8 cellular contexts compared by ENCODE assay signal in genomic region chr10:77004917-77005564, GRCh38.
DNase-seq lines count a peak whose midpoint lies in the region; ATAC-seq and TF ChIP-seq lines count a peak whose summit lies in the region.

No MANE protein-coding gene starts in this region.

- TF ChIP-seq CTCF in HEK293 (tag by site-specific recombination; IDR thresholded peaks at IDR 0.05) (peak; percentile 43; the same call in 1 of the 2 replicates), dorsolateral prefrontal cortex (IDR thresholded peaks at IDR 0.05 in 54 of 56, conservative IDR thresholded peaks at IDR 0.05 in 2 of 56; ENCODE audit: low read depth in 1 of 56, partially characterized antibody in 56 of 56) (peak; percentile 44 to 82 (median 74))

- DNase-seq in DMS114 treated with DMSO at 0.1 percent for 48 hours (lab: John Stamatoyannopoulos, UW; ENCODE audit: unreplicated experiment) = peak; percentile 61
- peak; percentile 19 for DNase-seq in NCI-H82 treated with DMSO at 0.1 percent for 48 hours (lab: John Stamatoyannopoulos, UW; ENCODE audit: unreplicated experiment)
- peak in 1 of 10 donors; percentile 10 for DNase-seq in dorsolateral prefrontal cortex
- DNase-seq in medulla oblongata (ENCODE audit: extremely low spot score) = peak; percentile 68
- no peak for DNase-seq in GF-D8 (lab: John Stamatoyannopoulos, UW)
- DNase-seq in activated CD4-positive, alpha-beta T cell treated with anti-CD3 and anti-CD28 coated beads, Interleukin-2, amount 50 U/mL, for 4 hours = no peak

- no peak overlapping the region for H3K4me3 ChIP-seq in HEK293 (ENCODE audit: low read depth, low read length)
- no peak overlapping the region for H3K4me3 ChIP-seq in dorsolateral prefrontal cortex

- H3K9me3 ChIP-seq in HEK293 (ENCODE audit: control insufficient read depth, insufficient read depth, low read depth, low read length) = no peaks in the 10 kb centered on the region

- no peaks in the 10 kb centered on the region for H3K27me3 ChIP-seq in dorsolateral prefrontal cortex

- CTCF ChIA-PET in HEK293 (lab: Yijun Ruan, JAX) = interaction anchor here (0.6 to 3.0 kb wide), 14 partner anchors 8 to 1821 kb away, joined by 3 to 13 read pairs (median 5); no protein-coding TSS in a partner anchor

- intact Hi-C loops in dorsolateral prefrontal cortex (cut with DNase I) = no loop called here

- ATAC-seq in GM21825 (IDR thresholded peaks at IDR 0.05; ENCODE audit: unreplicated experiment) = no peak

- H3K27ac ChIP-seq in HEK293 (ENCODE audit: extremely low read depth, low read depth, low read length) (no peak overlapping the region), dorsolateral prefrontal cortex (peak overlapping the region in 3 of 59 donors; percentile 24 to 42 (median 31))

- no peaks in the 10 kb centered on the region for H3K4me1 ChIP-seq in HEK293 (ENCODE audit: control insufficient read depth, insufficient read depth, low read length)

- H3K36me3 ChIP-seq in HEK293 (ENCODE audit: control insufficient read depth in 2 of 2, insufficient read depth in 1 of 2, low read length in 2 of 2) = no peaks in the 10 kb centered on the region

- POLR2A ChIA-PET in HEK293 (lab: Yijun Ruan, JAX) = no interaction called here

TF ChIP-seq in HEK293, 187 proteins besides CTCF, POLR2A, EP300 and RAD21:
- no peak for TF ChIP-seq GLIS2 (tag by site-specific recombination; IDR thresholded peaks at IDR 0.05)
- peak; percentile 84 for TF ChIP-seq IKZF3 (tag by site-specific recombination; IDR thresholded peaks at IDR 0.05)
- TF ChIP-seq ZNF654 (tag by site-specific recombination; IDR thresholded peaks at IDR 0.05; ENCODE audit: low read depth) = peak; percentile 91
- TF ChIP-seq ZNF391 (tag by site-specific recombination; IDR thresholded peaks at IDR 0.05; ENCODE audit: borderline replicate concordance, low read depth) = no peak

Comparison
In these comparisons a context has a peak if more than half of its experiments do, and no peak if none do; other contexts are left out.
1. DNase-seq: peak in DMS114 treated with DMSO at 0.1 percent for 48 hours (single experiment), NCI-H82 treated with DMSO at 0.1 percent for 48 hours (single experiment) and medulla oblongata (single experiment); none in GF-D8 (single experiment) and activated CD4-positive, alpha-beta T cell treated with anti-CD3 and anti-CD28 coated beads, Interleukin-2, amount 50 U/mL, for 4 hours (0 of 2).